Comparison of ENCODE assay signal across 8 cellular contexts in genomic region chr6:24910850-24911712, GRCh38. TPM values are rescaled to one million over a fixed set of nuclear protein-coding genes. Genes with fewer than 3 reads are reported as not detected.
DNase-seq lines count a peak whose midpoint lies in the region; ATAC-seq, FAIRE-seq and TF ChIP-seq lines count a peak whose summit lies in the region.

No MANE protein-coding gene starts in this region.

- H2AFZ ChIP-seq in astrocyte (ENCODE audit: low read depth, low read length) = peak overlapping the region; percentile 96

- no peaks in the 10 kb centered on the region for H4K20me1 ChIP-seq in astrocyte (ENCODE audit: insufficient read depth, low read length)

- H3K4me1 Mint-ChIP-seq in astrocyte (ENCODE audit: low read depth, unreplicated experiment) = peaks cover 3% of the 10 kb centered on the region

- peak overlapping the region; percentile 99 for H3K4me2 ChIP-seq in astrocyte (ENCODE audit: low read length)

- peak overlapping the region; percentile 60 for H3K27ac Mint-ChIP-seq in astrocyte (ENCODE audit: unreplicated experiment)

- H3K9me3 Mint-ChIP-seq in astrocyte (ENCODE audit: unreplicated experiment) = peaks cover 2% of the 10 kb centered on the region

- no peak overlapping the region for H3K27ac ChIP-seq in astrocyte (ENCODE audit: low read depth, low read length)
- H3K27ac ChIP-seq in rectal smooth muscle tissue (ENCODE audit: low read depth, low read length) = peak overlapping the region; percentile 37

- H3K36me3 ChIP-seq in astrocyte (ENCODE audit: insufficient read depth, low read length) (no peaks in the 10 kb centered on the region), rectal smooth muscle tissue (ENCODE audit: control insufficient read depth, insufficient read depth, low read length) (no peaks in the 10 kb centered on the region)

- peak overlapping the region; percentile 73 for H3K9ac ChIP-seq in astrocyte (ENCODE audit: low read length)
- H3K9ac ChIP-seq in rectal smooth muscle tissue (ENCODE audit: low read length) = peak overlapping the region; percentile 1

- peak; percentile 44 for DNase-seq in GM13977 (ENCODE audit: low spot score)
- peak; percentile 22 for DNase-seq in SK-MEL-5 (ENCODE audit: low read depth, low spot score)
- peak; percentile 47 for DNase-seq in astrocyte (ENCODE audit: low read depth)
- peak in 41 of 51 donors; percentile 7 to 82 (median 50) for DNase-seq in hypothalamus (lab: John Stamatoyannopoulos, UW)
- no peak for DNase-seq in HT-29 (ENCODE audit: low spot score)

- peaks cover 8% of the 10 kb centered on the region for H3K27me3 ChIP-seq in astrocyte (ENCODE audit: insufficient read depth, low read length)
- no peaks in the 10 kb centered on the region for H3K27me3 ChIP-seq in rectal smooth muscle tissue (ENCODE audit: control insufficient read depth, insufficient read depth, low read length)

- H3K9me3 ChIP-seq in astrocyte (ENCODE audit: insufficient read depth, low read depth, low read length) = no peaks in the 10 kb centered on the region

- ATAC-seq in HG03432 (IDR thresholded peaks at IDR 0.05; ENCODE audit: unreplicated experiment) (peak; percentile 32), HG02970 (IDR thresholded peaks at IDR 0.05; ENCODE audit: low FRiP score, unreplicated experiment) (no peak)

- TF ChIP-seq CTCF in GM13977 (IDR thresholded peaks at IDR 0.05; ENCODE audit: extremely low read depth, insufficient read depth, missing control alignments) (no peak), astrocyte (IDR thresholded peaks at IDR 0.05; ENCODE audit: insufficient read depth, low read depth, low read length) (no peak)

- FAIRE-seq in astrocyte (lab: Jason Lieb, UNC) = no peak

- H3K4me3 Mint-ChIP-seq in astrocyte (ENCODE audit: unreplicated experiment) = peak overlapping the region; percentile 89

- H3K27me3 Mint-ChIP-seq in astrocyte (ENCODE audit: low read depth, unreplicated experiment) = peaks cover 50% of the 10 kb centered on the region

- peaks cover 6% of the 10 kb centered on the region for H3K4me1 ChIP-seq in astrocyte (ENCODE audit: insufficient read depth, low read length)
- peaks cover 7% of the 10 kb centered on the region for H3K4me1 ChIP-seq in rectal smooth muscle tissue (ENCODE audit: control insufficient read depth, insufficient read depth, low read length)

- peak overlapping the region; percentile 72 for H3K4me3 ChIP-seq in astrocyte (ENCODE audit: insufficient read depth, low read depth, low read length)
- H3K4me3 ChIP-seq in rectal smooth muscle tissue (ENCODE audit: low read length) = peak overlapping the region; percentile 78

- H3K79me2 ChIP-seq in astrocyte (ENCODE audit: insufficient read depth, low read length) = no peaks in the 10 kb centered on the region

- in situ Hi-C loops in GM13977 (cut with MboI; ENCODE audit: low pct_unique_long_range_greater_than_20kb, low sequenced_read_pairs, unreplicated experiment) = no loop called here
- in situ Hi-C loops in SK-MEL-5 (cut with HindIII; ENCODE audit: low pct_unique_long_range_greater_than_20kb, low sequenced_read_pairs) = no loop called here

- H3K36me3 Mint-ChIP-seq in astrocyte (ENCODE audit: low read depth, unreplicated experiment) = no peaks in the 10 kb centered on the region

RNA-seq across cellular contexts. Expression of gene RIPOR2, which starts 24.7 kb away (rescaled TPM):
- total RNA-seq in SK-MEL-5 (2014; rRNA removed; shearing (Covaris generic)) = 6.7 and 7.4 TPM in 2 replicates
- 4.1 and 6.3 TPM in 2 replicates for polyA plus RNA-seq in SK-MEL-5 (2015; cell fraction: cytosol; rRNA removed)
- polyA plus RNA-seq in SK-MEL-5 (2015; cell fraction: nucleus; rRNA removed) = 3.1 and 3.8 TPM in 2 replicates
- 0.29 and 0.95 TPM in 2 replicates for total RNA-seq in astrocyte
- 0.20 and 0.29 TPM in 2 replicates for total RNA-seq in HT-29 (2014; rRNA removed; shearing (Covaris generic))
